ENCODE assay signal across 12 cellular contexts in genomic region chr12:96255077-96255476, GRCh38.
A peak's percentile ranks its signal among the peaks of the same experiment; 100 is the strongest.
DNase-seq lines count a peak whose midpoint lies in the region; ATAC-seq, FAIRE-seq and TF ChIP-seq lines count a peak whose summit lies in the region.
"Had no signal": no experiment of that assay in that cellular context is flagged by ENCODE, and none has a peak within 500 bp of the region (broad histone marks: within the 10 kb centered on the region; RNA-seq: fewer than 3 reads in every experiment).

No MANE protein-coding gene starts in this region.

- peaks cover 9% of the 10 kb centered on the region for H3F3A ChIP-seq in smooth muscle cell (ENCODE audit: low read depth)

- H3K79me2 ChIP-seq in smooth muscle cell (ENCODE audit: low read depth): peaks cover 57% of the 10 kb centered on the region

- intact Hi-C loops in ascending aorta (cut with DNase I) (no loop called here), left ventricle myocardium superior (cut with micrococcal nuclease) (no loop called here), sigmoid colon (cut with DNase I) (no loop called here)

- H3K9me3 ChIP-seq in ascending aorta: no peaks in the 10 kb centered on the region
- H3K9me3 ChIP-seq in sigmoid colon: no peaks in the 10 kb centered on the region
- no peaks in the 10 kb centered on the region for H3K9me3 ChIP-seq in smooth muscle cell (replicated peaks; ENCODE audit: low read depth)
- H3K9me3 ChIP-seq: SJSA1 had no signal

- no peak for FAIRE-seq in GM12891 (lab: Jason Lieb, UNC)

- no peak for TF ChIP-seq EP300 in sigmoid colon (IDR thresholded peaks at IDR 0.05)

- H3K9ac ChIP-seq in smooth muscle cell (ENCODE audit: low read depth): no peak overlapping the region

- ATAC-seq in left ventricle myocardium superior: peak; percentile 88

- no peak for TF ChIP-seq CTCF in ascending aorta (IDR thresholded peaks at IDR 0.05)
- TF ChIP-seq CTCF in sigmoid colon (IDR thresholded peaks at IDR 0.05): no peak
- no peak for TF ChIP-seq CTCF in smooth muscle cell (IDR thresholded peaks at IDR 0.05; ENCODE audit: borderline replicate concordance, insufficient read depth, poor library complexity, severe bottlenecking)

- H3K4me3 ChIP-seq in ascending aorta (no peak overlapping the region), sigmoid colon (no peak overlapping the region), smooth muscle cell (no peak overlapping the region)
- H3K4me3 ChIP-seq: SJSA1 had no signal

- TF ChIP-seq POLR2A in GM12891 (IDR thresholded peaks at IDR 0.05; ENCODE audit: low read depth, low read length): no peak
- TF ChIP-seq POLR2A in sigmoid colon (IDR thresholded peaks at IDR 0.05): no peak

- no peak for DNase-seq in GM12891 (ENCODE audit: insufficient read length, low spot score)
- peak; percentile 51 to 82 for DNase-seq in ascending aorta (ENCODE audit: low spot score in 2 of 2)
- DNase-seq in left ventricle myocardium superior: peak; percentile 58
- peak; percentile 83 for DNase-seq in sigmoid colon
- DNase-seq in DMS 273 (lab: John Stamatoyannopoulos, UW; ENCODE audit: unreplicated experiment): no peak
- DNase-seq in activated CD8-positive, alpha-beta memory T cell treated with anti-CD3 and anti-CD28 coated beads, Interleukin-2, amount 50 U/mL, for 4 hours: no peak
- DNase-seq in smooth muscle cell (lab: John Stamatoyannopoulos, UW; ENCODE audit: unreplicated experiment): no peak
- DNase-seq in NCI-H146 treated with DMSO at 0.1 percent for 48 hours (lab: John Stamatoyannopoulos, UW; ENCODE audit: unreplicated experiment): no peak
- DNase-seq: DND-41, midbrain, NCI-H2171 had no signal

- peaks cover 0 to 16% of the 10 kb centered on the region in 2 donors for H3K36me3 ChIP-seq in ascending aorta
- H3K36me3 ChIP-seq in sigmoid colon: peaks cover 0 to 17% (median 0%) of the 10 kb centered on the region in 4 donors
- peaks cover 6% of the 10 kb centered on the region for H3K36me3 ChIP-seq in smooth muscle cell (ENCODE audit: low read depth)

- peak overlapping the region; percentile 14 to 50 for H3K27ac ChIP-seq in ascending aorta
- H3K27ac ChIP-seq in sigmoid colon: peak overlapping the region; percentile 26 to 75 (median 58)
- H3K27ac ChIP-seq in smooth muscle cell (ENCODE audit: low read depth): no peak overlapping the region
- H3K27ac ChIP-seq: SJSA1 had no signal

- H2AFZ ChIP-seq in smooth muscle cell (ENCODE audit: low read depth): no peak overlapping the region

- WGBS in sigmoid colon, 2 donors: 79% methylated on average over 8 of the region's 8 CpGs
- WGBS in smooth muscle cell (ENCODE audit: low lambda C conversion rate): 66% methylated on average over 8 of the region's 8 CpGs

- H3K27me3 ChIP-seq in ascending aorta (no peaks in the 10 kb centered on the region), sigmoid colon (no peaks in the 10 kb centered on the region), smooth muscle cell (ENCODE audit: low read depth) (no peaks in the 10 kb centered on the region)
- H3K27me3 ChIP-seq: SJSA1 had no signal

- peaks cover 0 to 14% of the 10 kb centered on the region in 2 donors for H3K4me1 ChIP-seq in ascending aorta
- peaks cover 0 to 46% (median 30%) of the 10 kb centered on the region in 4 donors for H3K4me1 ChIP-seq in sigmoid colon
- peaks cover 23% of the 10 kb centered on the region for H3K4me1 ChIP-seq in smooth muscle cell (ENCODE audit: low read depth)

- H3K4me2 ChIP-seq in smooth muscle cell: no peak overlapping the region

- peaks cover 100% of the 10 kb centered on the region for H4K20me1 ChIP-seq in smooth muscle cell (ENCODE audit: low read depth)

TF ChIP-seq in GM12891, 5 proteins besides CTCF, POLR2A, EP300 and RAD21:
- TF ChIP-seq POU2F2 (IDR thresholded peaks at IDR 0.05; ENCODE audit: low read depth, low read length): no peak
- TF ChIP-seq POLR2AphosphoS5 (IDR thresholded peaks at IDR 0.05; ENCODE audit: low read depth, low read length): peak; percentile 51; the same call in 1 of the 2 replicates

Comparison
In these comparisons a context has a peak if more than half of its experiments do, and no peak if none do; other contexts are left out.
1. DNase-seq: peak in ascending aorta (2 of 2), left ventricle myocardium superior (single experiment) and sigmoid colon (single experiment); none in GM12891 (single experiment), DMS 273 (single experiment), activated CD8-positive, alpha-beta memory T cell treated with anti-CD3 and anti-CD28 coated beads, Interleukin-2, amount 50 U/mL, for 4 hours (single experiment), smooth muscle cell (single experiment) and NCI-H146 treated with DMSO at 0.1 percent for 48 hours (single experiment).